Comparison of ENCODE assay signal across 8 cellular contexts in genomic region chr17:56833812-56834379, GRCh38.
DNase-seq lines count a peak whose midpoint lies in the region; ATAC-seq and TF ChIP-seq lines count a peak whose summit lies in the region.

Gene C17orf67 (minus strand): TSS chr17:56833920. CDS start chr17:56815810, 18,110 bp downstream.
Gene DGKE (plus strand): TSS chr17:56834151. CDS start chr17:56834796, 645 bp downstream.

- peak within 1 kb of the TSS; percentile 86 for H3K4me3 ChIP-seq in AG10803 (ENCODE audit: low read length)

- DNase-seq in AG10803 (ENCODE audit: low read depth) (peak; percentile 96), NCI-H226 (peak; percentile 82), cerebellar nuclear complex (lab: John Stamatoyannopoulos, UW) (peak; percentile 84 to 91), kidney tubule cell (ENCODE audit: low spot score) (peak; percentile 96)
- DNase-seq in activated CD4-positive, alpha-beta T cell treated with anti-CD3 and anti-CD28 coated beads for 1 hour: peak; percentile 98
- DNase-seq in stimulated activated CD4-positive, alpha-beta T cell treated with anti-CD3 and anti-CD28 coated beads, Interleukin-1b, Interleukin-23, amount 100 ng/mL, for 1 hour (ENCODE audit: low read depth in 2 of 2): peak; percentile 99 to 100

- no peak for TF ChIP-seq CTCF in AG10803 (conservative IDR thresholded peaks at IDR 0.05; ENCODE audit: low read length)

- ATAC-seq in GM19035 (IDR thresholded peaks at IDR 0.05; ENCODE audit: unreplicated experiment) (peak; percentile 74), HG03280 (IDR thresholded peaks at IDR 0.05; ENCODE audit: unreplicated experiment) (peak; percentile 84)

Comparison
In these comparisons a context has a peak if more than half of its experiments do, and no peak if none do; other contexts are left out.
1. Peak in every context shown above with its lines: DNase-seq, ATAC-seq and H3K4me3 ChIP-seq.